22 cellular contexts compared by ENCODE assay signal in genomic region chr4:156991161-156991560, GRCh38. TPM values are rescaled to one million over a fixed set of nuclear protein-coding genes. Genes with fewer than 3 reads are reported as not detected.
"Had no signal": no experiment of that assay in that cellular context is flagged by ENCODE, and none has a peak within 500 bp of the region (broad histone marks: within the 10 kb centered on the region; RNA-seq: fewer than 3 reads in every experiment).

No MANE protein-coding gene starts in this region.

- H3K27ac ChIP-seq: colonic mucosa, epithelial cell of prostate, esophagus muscularis mucosa, foreskin keratinocyte, gastrocnemius medialis, heart right ventricle, left lung had no signal

- H3K4me3 ChIP-seq: colonic mucosa, esophagus muscularis mucosa, gastrocnemius medialis, heart right ventricle, left lung, lung had no signal

- H3K9me3 ChIP-seq: colonic mucosa, gastrocnemius medialis had no signal

- ATAC-seq: effector memory CD8-positive, alpha-beta T cell; foreskin keratinocyte; gastrocnemius medialis; heart right ventricle; left cardiac atrium; left lung; left ventricle myocardium superior; naive thymus-derived CD4-positive, alpha-beta T cell had no signal

- H3K36me3 ChIP-seq: colonic mucosa, esophagus muscularis mucosa, gastrocnemius medialis, heart right ventricle, left lung had no signal

- H3K27me3 ChIP-seq: colonic mucosa, esophagus muscularis mucosa, foreskin keratinocyte, gastrocnemius medialis, heart right ventricle, left lung had no signal

- H3K4me1 ChIP-seq: colonic mucosa, esophagus muscularis mucosa, gastrocnemius medialis, heart right ventricle, left lung had no signal

- DNase-seq: colonic mucosa; cortex of kidney; effector CD8-positive, alpha-beta T cell; effector memory CD8-positive, alpha-beta T cell; endodermal cell; erythroblast; foreskin keratinocyte; gastrocnemius medialis; glutamatergic neuron; head of caudate nucleus; heart right ventricle; hippocampal formation; left cardiac atrium; left lung; left ventricle myocardium superior; mammary epithelial cell; mesendoderm; midbrain; naive thymus-derived CD4-positive, alpha-beta T cell had no signal

RNA-seq across cellular contexts. Expression of gene PDGFC, which starts 19.6 kb away (rescaled TPM):
- polyA plus RNA-seq: naive thymus-derived CD4-positive, alpha-beta T cell had no signal
